In genomic region chr5:148934895-148935400, GRCh38 we compare ENCODE assay signal across 29 cellular contexts.
"Had no signal": no experiment of that assay in that cellular context is flagged by ENCODE, and none has a peak within 500 bp of the region (broad histone marks: within the 10 kb centered on the region; RNA-seq: fewer than 3 reads in every experiment).

No MANE protein-coding gene starts in this region.

- FAIRE-seq: TTC549 had no signal

- DNase-seq: activated B cell treated with CpG ODN at 0.5 μM for 24 hours; activated CD4-positive, alpha-beta memory T cell treated with anti-CD3 and anti-CD28 coated beads for 36 hours; activated CD4-positive, alpha-beta T cell treated with anti-CD3 and anti-CD28 coated beads, Interleukin-2, amount 10 ng/mL, durations not matched to agents 7 days and 5 days; activated gamma-delta T cell; activated naive CD4-positive, alpha-beta T cell treated with anti-CD3 and anti-CD28 coated beads, Interleukin-2, amount 10 ng/mL, durations not matched to agents 7 days and 5 days; activated naive CD8-positive, alpha-beta T cell treated with anti-CD3 and anti-CD28 coated beads for 36 hours; activated T-cell treated with anti-CD3 and anti-CD28 coated beads for 4 hours; activated T-cell treated with anti-CD3 and anti-CD28 coated beads, Interleukin-2, amount 50 U/mL, for 48 hours; anterior cingulate cortex; Karpas-422; MM.1S; NCI-H1105; NCI-H1436 treated with DMSO at 0.1 percent for 48 hours; NCI-H187; NCI-H2081; NCI-H510A treated with DMSO at 0.1 percent for 48 hours; NCI-H69; NK-92 treated with Interleukin-12 subunit alpha and Interleukin-12 subunit beta, amount 100 ng/mL, for 24 hours; OCI-M1; RPMI8226; T-cell; T-helper 2 cell; T1000 had no signal

- H3K27ac ChIP-seq: breast epithelium, SK-N-MC had no signal

- H3K27me3 ChIP-seq: breast epithelium had no signal

- H3K4me1 ChIP-seq: breast epithelium had no signal

- ATAC-seq: activated T-helper 17 cell treated with anti-CD3 and anti-CD28 coated beads, Interleukin-2, amount 50 U/mL, for 72 hours; Panc1; Right ventricle myocardium inferior; T-cell had no signal

- H3K4me3 ChIP-seq: breast epithelium, SK-N-MC had no signal

- H3K36me3 ChIP-seq: breast epithelium had no signal

- H3K9me3 ChIP-seq: breast epithelium had no signal
